In genomic region chr9:127154003-127154389, GRCh38 we compare ENCODE assay signal across 12 cellular contexts. TPM values are rescaled to one million over a fixed set of nuclear protein-coding genes. Genes with fewer than 3 reads are reported as not detected.
DNase-seq lines count a peak whose midpoint lies in the region; ATAC-seq, FAIRE-seq and TF ChIP-seq lines count a peak whose summit lies in the region.
"Had no signal": no experiment of that assay in that cellular context is flagged by ENCODE, and none has a peak within 500 bp of the region (broad histone marks: within the 10 kb centered on the region; RNA-seq: fewer than 3 reads in every experiment).

No MANE protein-coding gene starts in this region.

- DNase-seq in HFFc6: no peak
- peak; percentile 39 for DNase-seq in activated CD8-positive, alpha-beta memory T cell treated with anti-CD3 and anti-CD28 coated beads, Interleukin-2, amount 10 ng/mL, durations not matched to agents 7 days and 5 days
- peak; percentile 61 for DNase-seq in kidney
- DNase-seq in substantia nigra (lab: John Stamatoyannopoulos, UW): no peak
- DNase-seq in ACHN: no peak
- DNase-seq in NCI-H345 treated with DMSO at 0.1 percent for 48 hours (lab: John Stamatoyannopoulos, UW; ENCODE audit: unreplicated experiment): no peak
- DNase-seq: natural killer cell, NCI-H2227 treated with DMSO at 0.1 percent for 48 hours, SHP77 treated with DMSO at 0.1 percent for 48 hours had no signal

- peaks cover 15% of the 10 kb centered on the region for H3K4me1 Mint-ChIP-seq in HFFc6 (ENCODE audit: low read depth)
- H3K4me1 Mint-ChIP-seq in activated CD8-positive, alpha-beta memory T cell treated with anti-CD3 and anti-CD28 coated beads, Interleukin-2, amount 10 ng/mL, durations not matched to agents 7 days and 5 days: peaks cover 19% of the 10 kb centered on the region
- H3K4me1 Mint-ChIP-seq: natural killer cell had no signal

- no peaks in the 10 kb centered on the region for H3K36me3 ChIP-seq in kidney (ENCODE audit: control insufficient read depth in 1 of 2, insufficient read depth in 2 of 2, low read length in 2 of 2)

- peak overlapping the region; percentile 65; the same call in 1 of the 2 replicates for H3K4me3 Mint-ChIP-seq in HFFc6
- H3K4me3 Mint-ChIP-seq in activated CD8-positive, alpha-beta memory T cell treated with anti-CD3 and anti-CD28 coated beads, Interleukin-2, amount 10 ng/mL, durations not matched to agents 7 days and 5 days: no peak overlapping the region
- H3K4me3 Mint-ChIP-seq: activated naive CD8-positive, alpha-beta T cell; natural killer cell had no signal

- no peak overlapping the region for H3K4me3 ChIP-seq in kidney (ENCODE audit: low read length in 2 of 2)

- no peak overlapping the region for H3K27ac ChIP-seq in kidney (ENCODE audit: low read depth in 2 of 2, low read length in 2 of 2)
- peak overlapping the region; percentile 84 for H3K27ac ChIP-seq in substantia nigra (ENCODE audit: low read depth, low read length, poor library complexity, severe bottlenecking)

- peaks cover 16% of the 10 kb centered on the region for H3K27me3 Mint-ChIP-seq in HFFc6 (ENCODE audit: insufficient read depth)
- H3K27me3 Mint-ChIP-seq in activated CD8-positive, alpha-beta memory T cell treated with anti-CD3 and anti-CD28 coated beads, Interleukin-2, amount 10 ng/mL, durations not matched to agents 7 days and 5 days: peaks cover 21% of the 10 kb centered on the region

- no peaks in the 10 kb centered on the region for H3K9me3 ChIP-seq in kidney (ENCODE audit: control insufficient read depth in 1 of 2, low read length in 2 of 2)

- peak; percentile 16 for ATAC-seq in activated CD8-positive, alpha-beta memory T cell treated with anti-CD3 and anti-CD28 coated beads, Interleukin-2, amount 10 ng/mL, durations not matched to agents 7 days and 5 days
- no peak for ATAC-seq in GM19463 (IDR thresholded peaks at IDR 0.05; ENCODE audit: unreplicated experiment)

- intact Hi-C loops in kidney (cut with DNase I): no loop called here

- H3K9me3 Mint-ChIP-seq in HFFc6: no peaks in the 10 kb centered on the region
- H3K9me3 Mint-ChIP-seq in activated CD8-positive, alpha-beta memory T cell treated with anti-CD3 and anti-CD28 coated beads, Interleukin-2, amount 10 ng/mL, durations not matched to agents 7 days and 5 days (ENCODE audit: low read depth): no peaks in the 10 kb centered on the region
- H3K9me3 Mint-ChIP-seq: natural killer cell had no signal

- in situ Hi-C loops in ACHN (cut with HindIII; ENCODE audit: low pct_ligation_motif_present, low pct_unique_long_range_greater_than_20kb, low sequenced_read_pairs): no loop called here

- TF ChIP-seq CTCF in HFFc6 (IDR thresholded peaks at IDR 0.05): no peak
- TF ChIP-seq CTCF in kidney (IDR thresholded peaks at IDR 0.05; ENCODE audit: borderline replicate concordance, extremely low read depth, insufficient read depth): no peak

- peaks cover 0 to 4% of the 10 kb centered on the region in 2 donors for H3K4me1 ChIP-seq in kidney (ENCODE audit: control insufficient read depth in 1 of 2, insufficient read depth in 1 of 2, low read depth in 1 of 2, low read length in 2 of 2)

- FAIRE-seq in kidney (lab: Jason Lieb, UNC): no peak
- FAIRE-seq: endometrium had no signal

- H3K9ac ChIP-seq in kidney (ENCODE audit: low read length in 2 of 2): no peak overlapping the region

- H3K27ac Mint-ChIP-seq in HFFc6: no peak overlapping the region
- no peak overlapping the region for H3K27ac Mint-ChIP-seq in activated CD8-positive, alpha-beta memory T cell treated with anti-CD3 and anti-CD28 coated beads, Interleukin-2, amount 10 ng/mL, durations not matched to agents 7 days and 5 days
- H3K27ac Mint-ChIP-seq: activated naive CD8-positive, alpha-beta T cell; natural killer cell had no signal

- CTCF ChIA-PET in activated CD8-positive, alpha-beta memory T cell treated with anti-CD3 and anti-CD28 coated beads, Interleukin-2, amount 10 ng/mL, durations not matched to agents 7 days and 5 days (lab: Charles Lee): interaction anchor here (1.2 kb wide), 1 partner anchor 10 kb away, joined by 3 read pairs; no protein-coding TSS in a partner anchor

- H3K36me3 Mint-ChIP-seq in HFFc6 (ENCODE audit: low read depth): no peaks in the 10 kb centered on the region
- no peaks in the 10 kb centered on the region for H3K36me3 Mint-ChIP-seq in activated CD8-positive, alpha-beta memory T cell treated with anti-CD3 and anti-CD28 coated beads, Interleukin-2, amount 10 ng/mL, durations not matched to agents 7 days and 5 days
- H3K36me3 Mint-ChIP-seq: activated naive CD8-positive, alpha-beta T cell; natural killer cell had no signal

RNA-seq across cellular contexts. Expression of gene ANGPTL2, which starts 31.6 kb away (rescaled TPM):
- 10 to 100 TPM; 15.0 to 20.9 (median 19.4) TPM for total RNA-seq in HFFc6 (2021; fragmentation: NEBNext Ultra II Directional; extraction: Animal tissue kit (Norgen Biotek cat#: 25700))
- not detected for total RNA-seq in activated CD8-positive, alpha-beta memory T cell treated with anti-CD3 and anti-CD28 coated beads, Interleukin-2, amount 10 ng/mL, durations not matched to agents 7 days and 5 days
- total RNA-seq in kidney: 12.4 TPM
- 4.3 TPM for polyA plus RNA-seq in kidney (ENCODE audit: insufficient read depth, low read depth, low replicate concordance)
- total RNA-seq: natural killer cell had no signal

Comparison
In these comparisons a context has a peak if more than half of its experiments do, and no peak if none do; other contexts are left out.
1. DNase-seq: peak in activated CD8-positive, alpha-beta memory T cell treated with anti-CD3 and anti-CD28 coated beads, Interleukin-2, amount 10 ng/mL, durations not matched to agents 7 days and 5 days (single experiment) and kidney (single experiment); none in HFFc6 (single experiment), substantia nigra (0 of 49), ACHN (single experiment) and NCI-H345 treated with DMSO at 0.1 percent for 48 hours (single experiment).
2. RNA of gene ANGPTL2, which starts 31.6 kb away (total RNA-seq): 15.0 to 20.9 TPM in HFFc6 and 12.4 TPM in kidney (single experiment); not detected in activated CD8-positive, alpha-beta memory T cell treated with anti-CD3 and anti-CD28 coated beads, Interleukin-2, amount 10 ng/mL, durations not matched to agents 7 days and 5 days; every median in the first group is over 10 times any median in the second.